ENCODE assay signal across 33 cellular contexts in genomic region chr13:30849611-30850010, GRCh38. TPM values are rescaled to one million over a fixed set of nuclear protein-coding genes. Genes with fewer than 3 reads are reported as not detected.
"Had no signal": no experiment of that assay in that cellular context is flagged by ENCODE, and none has a peak within 500 bp of the region (broad histone marks: within the 10 kb centered on the region; RNA-seq: fewer than 3 reads in every experiment).

No MANE protein-coding gene starts in this region.

- H3K27me3 Mint-ChIP-seq: stimulated activated memory B cell treated with anti-CD40 and anti-IgM and Interleukin-4, amounts not matched to agents 10 μg/mL and 1 μg/mL and 100 μg/mL, for 72 hours had no signal

- H3K9me3 Mint-ChIP-seq: natural killer cell treated with Interleukin-12 subunit alpha and Interleukin-12 subunit beta and Interleukin-15 and Interleukin-18, amount 100 ng/mL, for 72 hours; stimulated activated naive CD8-positive, alpha-beta T cell treated with anti-CD3 and anti-CD28 coated beads, Interleukin-15, amount 100 ng/mL, for 72 hours had no signal

- H3K36me3 Mint-ChIP-seq: naive thymus-derived CD8-positive, alpha-beta T cell; natural killer cell treated with Interleukin-12 subunit alpha and Interleukin-12 subunit beta and Interleukin-15 and Interleukin-18, amount 100 ng/mL, for 72 hours; stimulated activated memory B cell treated with anti-CD40 and anti-IgM and Interleukin-4, amounts not matched to agents 10 μg/mL and 1 μg/mL and 100 μg/mL, for 72 hours had no signal

- H3K9me3 ChIP-seq: neutrophil, ovary, psoas muscle, suprapubic skin, testis, tibial artery, transverse colon, upper lobe of right lung, uterus had no signal

- H3K27ac ChIP-seq: neutrophil, ovary, parathyroid adenoma, psoas muscle, spleen, suprapubic skin, testis, transverse colon, upper lobe of right lung, uterus had no signal

- H3K27ac Mint-ChIP-seq: naive thymus-derived CD8-positive, alpha-beta T cell; natural killer cell treated with Interleukin-12 subunit alpha and Interleukin-12 subunit beta and Interleukin-15 and Interleukin-18, amount 100 ng/mL, for 72 hours; nephron progenitor cell; progenitor cell of endocrine pancreas; stimulated activated memory B cell treated with anti-CD40 and anti-IgM and Interleukin-4, amounts not matched to agents 10 μg/mL and 1 μg/mL and 100 μg/mL, for 72 hours; stimulated activated naive CD8-positive, alpha-beta T cell treated with anti-CD3 and anti-CD28 coated beads, Interleukin-15, amount 100 ng/mL, for 72 hours; type B pancreatic cell had no signal

- H3K4me2 ChIP-seq: smooth muscle cell had no signal

- H3K4me3 Mint-ChIP-seq: naive thymus-derived CD8-positive, alpha-beta T cell; natural killer cell treated with Interleukin-12 subunit alpha and Interleukin-12 subunit beta and Interleukin-15 and Interleukin-18, amount 100 ng/mL, for 72 hours; nephron progenitor cell; neural crest cell; stimulated activated memory B cell treated with anti-CD40 and anti-IgM and Interleukin-4, amounts not matched to agents 10 μg/mL and 1 μg/mL and 100 μg/mL, for 72 hours; stimulated activated naive CD8-positive, alpha-beta T cell treated with anti-CD3 and anti-CD28 coated beads, Interleukin-15, amount 100 ng/mL, for 72 hours; type B pancreatic cell had no signal

- H3K9ac ChIP-seq: parathyroid adenoma had no signal

- H3K36me3 ChIP-seq: neutrophil, ovary, spleen, suprapubic skin, tibial artery, transverse colon, upper lobe of right lung, uterus had no signal

- H2AFZ ChIP-seq: parathyroid adenoma had no signal

- H3K4me1 ChIP-seq: parathyroid adenoma, psoas muscle, suprapubic skin, testis, transverse colon, uterus had no signal

- DNase-seq: naive thymus-derived CD8-positive, alpha-beta T cell; nephron progenitor cell; nucleus accumbens; ovary; posterior cingulate gyrus; psoas muscle; right cardiac atrium; spleen; stimulated activated CD4-positive, alpha-beta T cell treated with anti-CD3 and anti-CD28 coated beads, Interleukin-12 subunit alpha, Interleukin-12 subunit beta, amount 100 ng/mL, for 4 hours; stimulated activated CD4-positive, alpha-beta T cell treated with anti-CD3 and anti-CD28 coated beads, Interleukin-1b, Interleukin-23, amount 100 ng/mL, for 48 hours; stimulated activated CD4-positive, alpha-beta T cell treated with anti-CD3 and anti-CD28 coated beads, Interleukin-4, amount 100 ng/mL, for 1 hour; stimulated activated CD4-positive, alpha-beta T cell treated with anti-CD3 and anti-CD28 coated beads, Interleukin-4, amount 100 ng/mL, for 4 hours; stimulated activated CD8-positive, alpha-beta memory T cell treated with anti-CD3 and anti-CD28 coated beads, Interleukin-4, amount 100 ng/mL, for 48 hours; stimulated activated naive CD4-positive, alpha-beta T cell; stimulated activated naive CD8-positive, alpha-beta T cell treated with anti-CD3 and anti-CD28 coated beads, Interleukin-15, amount 100 ng/mL, for 72 hours; stimulated activated naive CD8-positive, alpha-beta T cell treated with anti-CD3 and anti-CD28 coated beads, Interleukin-15, Interleukin-2, amounts not matched to agents 100 U/mL and 50 U/mL, for 24 hours; substantia nigra; testis; tibial artery; transverse colon; upper lobe of right lung; uterus had no signal

- H3K79me2 ChIP-seq: parathyroid adenoma had no signal

- H3K4me3 ChIP-seq: ovary, psoas muscle, skin epidermis, smooth muscle cell, spleen, suprapubic skin, testis, tibial artery, transverse colon, upper lobe of right lung, uterus had no signal

- ATAC-seq: naive thymus-derived CD8-positive, alpha-beta T cell; natural killer cell treated with Interleukin-12 subunit alpha and Interleukin-12 subunit beta and Interleukin-15 and Interleukin-18, amount 100 ng/mL, for 72 hours; psoas muscle; right cardiac atrium; sciatic nerve; stimulated activated memory B cell treated with anti-CD40 and anti-IgM and Interleukin-4, amounts not matched to agents 10 μg/mL and 1 μg/mL and 100 μg/mL, for 72 hours; stimulated activated naive CD8-positive, alpha-beta T cell treated with anti-CD3 and anti-CD28 coated beads, Interleukin-15, amount 100 ng/mL, for 72 hours; stimulated activated naive CD8-positive, alpha-beta T cell treated with anti-CD3 and anti-CD28 coated beads, Interleukin-15, Interleukin-2, amounts not matched to agents 100 U/mL and 50 U/mL, for 24 hours; upper lobe of right lung had no signal

- H3K27me3 ChIP-seq: ovary, spleen, suprapubic skin, testis, tibial artery, transverse colon, upper lobe of right lung, uterus had no signal

RNA-seq across cellular contexts. Expression of gene MEDAG, which starts 56.5 kb away (rescaled TPM):
- total RNA-seq: naive thymus-derived CD8-positive, alpha-beta T cell; neural crest cell; progenitor cell of endocrine pancreas; smooth muscle cell had no signal
- polyA plus RNA-seq: naive thymus-derived CD8-positive, alpha-beta T cell; smooth muscle cell had no signal
